23 cellular contexts compared by ENCODE assay signal in the genomic region with DNA sequence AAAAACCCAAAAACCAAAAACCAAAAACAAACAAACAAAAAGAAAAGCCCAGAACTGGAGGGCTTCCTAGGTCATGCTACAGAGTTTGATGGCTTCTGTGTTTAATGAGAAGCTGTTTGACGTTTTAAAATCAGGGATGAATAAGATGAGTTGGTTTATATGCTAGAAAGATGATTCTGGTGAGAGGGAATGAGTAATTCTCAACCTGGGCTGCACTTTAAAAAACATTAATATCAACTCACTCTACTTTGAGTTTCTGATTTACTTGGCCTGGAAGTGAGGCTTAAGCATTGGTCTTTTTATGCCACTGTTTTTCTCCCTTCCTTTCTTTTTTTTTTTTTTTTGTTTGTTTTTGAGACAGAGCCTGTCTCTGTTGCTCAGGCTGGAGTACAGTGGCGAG. TPM values are rescaled to one million over a fixed set of nuclear protein-coding genes. Genes with fewer than 3 reads are reported as not detected.
DNase-seq lines count a peak whose midpoint lies in the region; ATAC-seq and TF ChIP-seq lines count a peak whose summit lies in the region.
"Had no signal": no experiment of that assay in that cellular context is flagged by ENCODE, and none has a peak within 500 bp of the region (broad histone marks: within the 10 kb centered on the region; RNA-seq: fewer than 3 reads in every experiment).

No MANE protein-coding gene starts in this region.

- H3K9me3 Mint-ChIP-seq in activated T-cell treated with anti-CD3 and anti-CD28 coated beads, Interleukin-2, amount 50 U/mL, for 72 hours: no peaks in the 10 kb centered on the region
- no peaks in the 10 kb centered on the region for H3K9me3 Mint-ChIP-seq in activated T-cell treated with anti-CD3 and anti-CD28 coated beads, Interleukin-2, amount 50 U/mL, for 4 hours
- H3K9me3 Mint-ChIP-seq in effector memory CD8-positive, alpha-beta T cell: no peaks in the 10 kb centered on the region
- no peaks in the 10 kb centered on the region for H3K9me3 Mint-ChIP-seq in stimulated activated effector memory CD8-positive, alpha-beta T cell treated with anti-CD3 and anti-CD28 coated beads, Interleukin-12 subunit alpha, Interleukin-12 subunit beta, amount 100 ng/mL, for 72 hours
- H3K9me3 Mint-ChIP-seq: CD4-positive, alpha-beta T cell; CD8-positive, alpha-beta memory T cell had no signal

- ATAC-seq in activated T-cell treated with anti-CD3 and anti-CD28 coated beads, Interleukin-2, amount 50 U/mL, for 72 hours (replicated peaks in 1 of 2): peak; percentile 29 to 68
- no peak for ATAC-seq in activated T-cell treated with anti-CD3 and anti-CD28 coated beads, Interleukin-2, amount 50 U/mL, for 4 hours
- no peak for ATAC-seq in effector memory CD8-positive, alpha-beta T cell (replicated peaks)
- ATAC-seq in stimulated activated effector memory CD8-positive, alpha-beta T cell treated with anti-CD3 and anti-CD28 coated beads, Interleukin-12 subunit alpha, Interleukin-12 subunit beta, amount 100 ng/mL, for 72 hours: peak; percentile 78
- ATAC-seq in GM19023 (IDR thresholded peaks at IDR 0.05; ENCODE audit: unreplicated experiment): no peak
- no peak for ATAC-seq in mucosa of descending colon
- ATAC-seq: A549, GM12878 had no signal

- peaks cover 37% of the 10 kb centered on the region for H3K4me1 Mint-ChIP-seq in activated T-cell treated with anti-CD3 and anti-CD28 coated beads, Interleukin-2, amount 50 U/mL, for 72 hours (ENCODE audit: low read depth)
- H3K4me1 Mint-ChIP-seq in activated T-cell treated with anti-CD3 and anti-CD28 coated beads, Interleukin-2, amount 50 U/mL, for 4 hours (ENCODE audit: low read depth): peaks cover 22% of the 10 kb centered on the region
- H3K4me1 Mint-ChIP-seq in effector memory CD8-positive, alpha-beta T cell (ENCODE audit: low read depth in 2 of 2): peaks cover 39 to 50% of the 10 kb centered on the region in 2 donors
- peaks cover 50% of the 10 kb centered on the region for H3K4me1 Mint-ChIP-seq in stimulated activated effector memory CD8-positive, alpha-beta T cell treated with anti-CD3 and anti-CD28 coated beads, Interleukin-12 subunit alpha, Interleukin-12 subunit beta, amount 100 ng/mL, for 72 hours

- H3K9me3 ChIP-seq in mucosa of descending colon: no peaks in the 10 kb centered on the region
- H3K9me3 ChIP-seq: A549; BE2C; BLaER1 treated with 17β-estradiol and CSF1 and Interleukin-3, amounts not matched to agents 10 nM and 100 nM had no signal

- no peak overlapping the region for H3K27ac Mint-ChIP-seq in activated T-cell treated with anti-CD3 and anti-CD28 coated beads, Interleukin-2, amount 50 U/mL, for 72 hours
- H3K27ac Mint-ChIP-seq in effector memory CD8-positive, alpha-beta T cell: peak overlapping the region; percentile 2 to 35
- H3K27ac Mint-ChIP-seq in stimulated activated effector memory CD8-positive, alpha-beta T cell treated with anti-CD3 and anti-CD28 coated beads, Interleukin-12 subunit alpha, Interleukin-12 subunit beta, amount 100 ng/mL, for 72 hours: no peak overlapping the region
- H3K27ac Mint-ChIP-seq: CD14-positive monocyte; CD4-positive, alpha-beta T cell had no signal

- peaks cover 0 to 2% of the 10 kb centered on the region in 2 donors for H3K36me3 Mint-ChIP-seq in activated T-cell treated with anti-CD3 and anti-CD28 coated beads, Interleukin-2, amount 50 U/mL, for 72 hours (ENCODE audit: insufficient read depth in 2 of 2)
- peaks cover 2% of the 10 kb centered on the region for H3K36me3 Mint-ChIP-seq in activated T-cell treated with anti-CD3 and anti-CD28 coated beads, Interleukin-2, amount 50 U/mL, for 4 hours (ENCODE audit: insufficient read depth)
- H3K36me3 Mint-ChIP-seq in effector memory CD8-positive, alpha-beta T cell (ENCODE audit: insufficient read depth): peaks cover 5% of the 10 kb centered on the region
- no peaks in the 10 kb centered on the region for H3K36me3 Mint-ChIP-seq in stimulated activated effector memory CD8-positive, alpha-beta T cell treated with anti-CD3 and anti-CD28 coated beads, Interleukin-12 subunit alpha, Interleukin-12 subunit beta, amount 100 ng/mL, for 72 hours
- H3K36me3 Mint-ChIP-seq: CD14-positive monocyte had no signal

- intact Hi-C loops in mucosa of descending colon (cut with DNase I, micrococcal nuclease): no loop called here

- H3K4me1 ChIP-seq in mucosa of descending colon (ENCODE audit: low read depth): peaks cover 4% of the 10 kb centered on the region
- H3K4me1 ChIP-seq: A549, BE2C had no signal

- H3K27me3 Mint-ChIP-seq in activated T-cell treated with anti-CD3 and anti-CD28 coated beads, Interleukin-2, amount 50 U/mL, for 72 hours (ENCODE audit: low read depth): peaks cover 40% of the 10 kb centered on the region
- peaks cover 10% of the 10 kb centered on the region for H3K27me3 Mint-ChIP-seq in activated T-cell treated with anti-CD3 and anti-CD28 coated beads, Interleukin-2, amount 50 U/mL, for 4 hours (ENCODE audit: low read depth)
- H3K27me3 Mint-ChIP-seq in effector memory CD8-positive, alpha-beta T cell: no peaks in the 10 kb centered on the region

- no peak overlapping the region for H3K4me3 Mint-ChIP-seq in activated T-cell treated with anti-CD3 and anti-CD28 coated beads, Interleukin-2, amount 50 U/mL, for 72 hours
- no peak overlapping the region for H3K4me3 Mint-ChIP-seq in activated T-cell treated with anti-CD3 and anti-CD28 coated beads, Interleukin-2, amount 50 U/mL, for 4 hours
- H3K4me3 Mint-ChIP-seq in effector memory CD8-positive, alpha-beta T cell: peak overlapping the region; percentile 29 to 35
- H3K4me3 Mint-ChIP-seq in stimulated activated effector memory CD8-positive, alpha-beta T cell treated with anti-CD3 and anti-CD28 coated beads, Interleukin-12 subunit alpha, Interleukin-12 subunit beta, amount 100 ng/mL, for 72 hours: no peak overlapping the region
- H3K4me3 Mint-ChIP-seq: CD14-positive monocyte; CD4-positive, alpha-beta T cell had no signal

- no peak for TF ChIP-seq CTCF in mucosa of descending colon (IDR thresholded peaks at IDR 0.05)

- H3K4me3 ChIP-seq in mucosa of descending colon: no peak overlapping the region
- H3K4me3 ChIP-seq: A549; BLaER1 treated with 17β-estradiol and CSF1 and Interleukin-3, amounts not matched to agents 10 nM and 100 nM; GM12878; GM23248 had no signal

- no peak for DNase-seq in activated T-cell treated with anti-CD3 and anti-CD28 coated beads, Interleukin-2, amount 50 U/mL, for 72 hours
- DNase-seq in activated T-cell treated with anti-CD3 and anti-CD28 coated beads, Interleukin-2, amount 50 U/mL, for 4 hours: no peak
- no peak for DNase-seq in effector memory CD8-positive, alpha-beta T cell
- no peak for DNase-seq in stimulated activated effector memory CD8-positive, alpha-beta T cell treated with anti-CD3 and anti-CD28 coated beads, Interleukin-12 subunit alpha, Interleukin-12 subunit beta, amount 100 ng/mL, for 72 hours (ENCODE audit: low spot score in 2 of 2)
- no peak for DNase-seq in mucosa of descending colon
- DNase-seq: 8988T; ACHN; AML-193; BE2C; CD4-positive, alpha-beta T cell; CD8-positive, alpha-beta memory T cell; DMS 273 treated with DMSO at 0.1 percent for 48 hours; DMS79; EL; GDM1; GM23248; H7; HCEC 1CT had no signal

- no peaks in the 10 kb centered on the region for H3K36me3 ChIP-seq in mucosa of descending colon (ENCODE audit: low read depth)
- H3K36me3 ChIP-seq: BE2C; BLaER1 treated with 17β-estradiol and CSF1 and Interleukin-3, amounts not matched to agents 10 nM and 100 nM had no signal

RNA-seq across cellular contexts. Expression of a gene that starts 5.1 kb away (rescaled TPM):
- total RNA-seq in activated T-cell treated with anti-CD3 and anti-CD28 coated beads, Interleukin-2, amount 50 U/mL, for 72 hours: 10 to 100 TPM in 1 of 2 donors, 1 to 10 TPM in 1; 5.8 to 16.6 TPM
- under 1 TPM; 0.55 to 0.87 (median 0.56) TPM for total RNA-seq in activated T-cell treated with anti-CD3 and anti-CD28 coated beads, Interleukin-2, amount 50 U/mL, for 4 hours
- 10 to 100 TPM in 2 of 3 donors, 1 to 10 TPM in 1; 8.7 to 14.6 (median 13.3) TPM for total RNA-seq in mucosa of descending colon

Comparison
In these comparisons a context has a peak if more than half of its experiments do, and no peak if none do; other contexts are left out.
1. ATAC-seq: peak in activated T-cell treated with anti-CD3 and anti-CD28 coated beads, Interleukin-2, amount 50 U/mL, for 72 hours (2 of 2) and stimulated activated effector memory CD8-positive, alpha-beta T cell treated with anti-CD3 and anti-CD28 coated beads, Interleukin-12 subunit alpha, Interleukin-12 subunit beta, amount 100 ng/mL, for 72 hours (single experiment); none in activated T-cell treated with anti-CD3 and anti-CD28 coated beads, Interleukin-2, amount 50 U/mL, for 4 hours (0 of 2), effector memory CD8-positive, alpha-beta T cell (single experiment), GM19023 (single experiment) and mucosa of descending colon (single experiment).
2. H3K27ac Mint-ChIP-seq: peak in effector memory CD8-positive, alpha-beta T cell (2 of 2); none in activated T-cell treated with anti-CD3 and anti-CD28 coated beads, Interleukin-2, amount 50 U/mL, for 72 hours (single experiment) and stimulated activated effector memory CD8-positive, alpha-beta T cell treated with anti-CD3 and anti-CD28 coated beads, Interleukin-12 subunit alpha, Interleukin-12 subunit beta, amount 100 ng/mL, for 72 hours (single experiment).
3. H3K4me3 Mint-ChIP-seq: peak in effector memory CD8-positive, alpha-beta T cell (2 of 2); none in activated T-cell treated with anti-CD3 and anti-CD28 coated beads, Interleukin-2, amount 50 U/mL, for 72 hours (0 of 2), activated T-cell treated with anti-CD3 and anti-CD28 coated beads, Interleukin-2, amount 50 U/mL, for 4 hours (single experiment) and stimulated activated effector memory CD8-positive, alpha-beta T cell treated with anti-CD3 and anti-CD28 coated beads, Interleukin-12 subunit alpha, Interleukin-12 subunit beta, amount 100 ng/mL, for 72 hours (single experiment).